Comparison of ENCODE assay signal across 8 cellular contexts in the genomic region with DNA sequence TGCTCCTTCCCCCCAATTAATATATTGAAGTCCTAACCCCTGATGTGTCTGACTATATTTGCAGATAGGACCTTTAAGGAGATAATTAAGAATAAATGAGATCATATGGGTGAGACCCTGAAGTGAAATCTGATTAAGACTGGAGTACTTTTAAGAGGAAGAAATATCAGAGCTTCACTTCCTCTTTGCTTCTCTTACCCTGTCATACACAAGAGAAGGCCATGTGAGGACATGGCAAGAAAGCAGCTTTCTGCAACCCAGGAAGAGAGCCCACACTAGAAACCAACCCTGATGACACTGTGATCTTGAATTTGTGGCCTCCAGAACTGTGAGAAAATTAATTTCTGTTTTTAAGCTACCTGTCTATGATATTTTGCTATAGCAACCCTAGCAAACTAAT. TPM values are rescaled to one million over a fixed set of nuclear protein-coding genes. Genes with fewer than 3 reads are reported as not detected.
DNase-seq lines count a peak whose midpoint lies in the region; ATAC-seq and TF ChIP-seq lines count a peak whose summit lies in the region.

No MANE protein-coding gene starts in this region.

- intact Hi-C loops in activated T-helper 1 cell treated with anti-CD3 and anti-CD28 coated beads, Interleukin-12 subunit alpha, Interleukin-12 subunit beta, Interleukin-2, Interleukin-4 antibody, amounts not matched to agents 30 ng/mL and 10 ng/mL and 1 ng/mL, durations not matched to agents 14 hours and 24 hours and 36 hours (cut with micrococcal nuclease): no loop called here

- H3K9me3 ChIP-seq in DOHH2 (ENCODE audit: control insufficient read depth, insufficient read depth, low read length) (no peaks in the 10 kb centered on the region), SJCRH30 (replicated peaks) (no peaks in the 10 kb centered on the region)

- no peak for TF ChIP-seq CTCF in DOHH2 (IDR thresholded peaks at IDR 0.05; ENCODE audit: low read depth, low read length, poor library complexity, severe bottlenecking)

- peak overlapping the region; percentile 2 for H3K27ac Mint-ChIP-seq in activated T-helper 1 cell treated with anti-CD3 and anti-CD28 coated beads, Interleukin-12 subunit alpha, Interleukin-12 subunit beta, Interleukin-2, Interleukin-4 antibody, amounts not matched to agents 30 ng/mL and 10 ng/mL and 1 ng/mL, durations not matched to agents 14 hours and 24 hours and 36 hours

- H3K4me1 ChIP-seq in DOHH2 (ENCODE audit: control insufficient read depth, low read length) (peaks cover 18% of the 10 kb centered on the region), SJCRH30 (peaks cover under 1% of the 10 kb centered on the region; the same call in 1 of the 2 replicates)

- no peaks in the 10 kb centered on the region for H3K9me3 Mint-ChIP-seq in activated T-helper 1 cell treated with anti-CD3 and anti-CD28 coated beads, Interleukin-12 subunit alpha, Interleukin-12 subunit beta, Interleukin-2, Interleukin-4 antibody, amounts not matched to agents 30 ng/mL and 10 ng/mL and 1 ng/mL, durations not matched to agents 14 hours and 24 hours and 36 hours

- H3K4me2 ChIP-seq in DOHH2 (ENCODE audit: low read length): peak overlapping the region; percentile 24

- no peaks in the 10 kb centered on the region for H3K9me2 ChIP-seq in DOHH2 (replicated peaks; ENCODE audit: control insufficient read depth, low read length)

- H3K27me3 ChIP-seq in DOHH2 (ENCODE audit: control insufficient read depth, low read length): no peaks in the 10 kb centered on the region
- H3K27me3 ChIP-seq in SJCRH30: no peaks in the 10 kb centered on the region

- H3K36me3 Mint-ChIP-seq in activated T-helper 1 cell treated with anti-CD3 and anti-CD28 coated beads, Interleukin-12 subunit alpha, Interleukin-12 subunit beta, Interleukin-2, Interleukin-4 antibody, amounts not matched to agents 30 ng/mL and 10 ng/mL and 1 ng/mL, durations not matched to agents 14 hours and 24 hours and 36 hours (ENCODE audit: low read depth): peaks cover 3% of the 10 kb centered on the region

- no peak overlapping the region for H3K4me3 ChIP-seq in DOHH2 (ENCODE audit: low read length)
- H3K4me3 ChIP-seq in SJCRH30: no peak overlapping the region

- no peaks in the 10 kb centered on the region for H3K27me3 Mint-ChIP-seq in activated T-helper 1 cell treated with anti-CD3 and anti-CD28 coated beads, Interleukin-12 subunit alpha, Interleukin-12 subunit beta, Interleukin-2, Interleukin-4 antibody, amounts not matched to agents 30 ng/mL and 10 ng/mL and 1 ng/mL, durations not matched to agents 14 hours and 24 hours and 36 hours (ENCODE audit: insufficient read depth)

- no peak overlapping the region for H3K4me3 Mint-ChIP-seq in activated T-helper 1 cell treated with anti-CD3 and anti-CD28 coated beads, Interleukin-12 subunit alpha, Interleukin-12 subunit beta, Interleukin-2, Interleukin-4 antibody, amounts not matched to agents 30 ng/mL and 10 ng/mL and 1 ng/mL, durations not matched to agents 14 hours and 24 hours and 36 hours

- DNase-seq in activated T-helper 1 cell treated with anti-CD3 and anti-CD28 coated beads, Interleukin-12 subunit alpha, Interleukin-12 subunit beta, Interleukin-2, Interleukin-4 antibody, amounts not matched to agents 30 ng/mL and 10 ng/mL and 1 ng/mL, durations not matched to agents 14 hours and 24 hours and 36 hours (ENCODE audit: low spot score): no peak
- DNase-seq in NCI-H2081 treated with DMSO at 0.1 percent for 48 hours (lab: John Stamatoyannopoulos, UW) (no peak), SJCRH30 (no peak), NCI-H510A treated with DMSO at 0.1 percent for 48 hours (lab: John Stamatoyannopoulos, UW) (no peak)
- DNase-seq in effector CD4-positive, alpha-beta T cell: no peak

- ATAC-seq in GM19455 (IDR thresholded peaks at IDR 0.05; ENCODE audit: unreplicated experiment) (peak; percentile 93), HG03439 (IDR thresholded peaks at IDR 0.05; ENCODE audit: unreplicated experiment) (peak; percentile 87)

- no peaks in the 10 kb centered on the region for H3K36me3 ChIP-seq in DOHH2 (ENCODE audit: control insufficient read depth, low read length)
- H3K36me3 ChIP-seq in SJCRH30: no peaks in the 10 kb centered on the region

- 0 out of 2 replicates have a peak, but pooled peaks cover 4% of the 10 kb centered on the region for H3F3A ChIP-seq in DOHH2 (ENCODE audit: control insufficient read depth, insufficient read depth)

- peaks cover 58% of the 10 kb centered on the region for H3K79me2 ChIP-seq in DOHH2 (ENCODE audit: control insufficient read depth, low read length)

- H3K27ac ChIP-seq in DOHH2 (ENCODE audit: low read depth, low read length): peak overlapping the region; percentile 3; the same call in 1 of the 2 replicates
- H3K27ac ChIP-seq in SJCRH30: no peak overlapping the region

- H4K20me1 ChIP-seq in DOHH2 (ENCODE audit: control insufficient read depth, insufficient read depth, low read depth, low read length): peaks cover 5% of the 10 kb centered on the region; the same call in 1 of the 2 replicates

- H3K4me1 Mint-ChIP-seq in activated T-helper 1 cell treated with anti-CD3 and anti-CD28 coated beads, Interleukin-12 subunit alpha, Interleukin-12 subunit beta, Interleukin-2, Interleukin-4 antibody, amounts not matched to agents 30 ng/mL and 10 ng/mL and 1 ng/mL, durations not matched to agents 14 hours and 24 hours and 36 hours (ENCODE audit: low read depth): peaks cover 8% of the 10 kb centered on the region

RNA-seq across cellular contexts. Expression of a gene that starts 44.2 kb away (rescaled TPM):
- 47.3 and 48.0 TPM in 2 replicates for total RNA-seq in activated T-helper 1 cell treated with anti-CD3 and anti-CD28 coated beads, Interleukin-12 subunit alpha, Interleukin-12 subunit beta, Interleukin-2, Interleukin-4 antibody, amounts not matched to agents 30 ng/mL and 10 ng/mL and 1 ng/mL, durations not matched to agents 14 hours and 24 hours and 36 hours
- total RNA-seq in SJCRH30 (2014; rRNA removed; shearing (Covaris generic)): 93.6 and 112 TPM in 2 replicates
